Comparison of ENCODE assay signal across 8 cellular contexts in genomic region chr19:1171755-1172352, GRCh38. TPM values are rescaled to one million over a fixed set of nuclear protein-coding genes. Genes with fewer than 3 reads are reported as not detected.
DNase-seq lines count a peak whose midpoint lies in the region; ATAC-seq, FAIRE-seq and TF ChIP-seq lines count a peak whose summit lies in the region.

No MANE protein-coding gene starts in this region.

- ATAC-seq in HG02981 (IDR thresholded peaks at IDR 0.05; ENCODE audit: unreplicated experiment): no peak

- H2AFZ ChIP-seq in osteoblast (ENCODE audit: low read length): no peak overlapping the region

- no peak overlapping the region for H3K27ac ChIP-seq in CD8-positive, alpha-beta memory T cell (ENCODE audit: low read depth, low read length)
- H3K27ac ChIP-seq in ectodermal cell (ENCODE audit: insufficient read depth, low read depth, low read length, poor library complexity, severe bottlenecking) (no peak overlapping the region), osteoblast (ENCODE audit: low read depth, low read length) (peak overlapping the region; percentile 69)

- peaks cover 4% of the 10 kb centered on the region for H3K4me1 ChIP-seq in CD8-positive, alpha-beta memory T cell (ENCODE audit: insufficient read depth, low read length)
- H3K4me1 ChIP-seq in ectodermal cell (ENCODE audit: control insufficient read depth, insufficient read depth, low read length) (peaks cover 29% of the 10 kb centered on the region), osteoblast (ENCODE audit: insufficient read depth, low read length) (peaks cover 40% of the 10 kb centered on the region)

- POLR2A ChIA-PET in CD8-positive, alpha-beta memory T cell (lab: Charles Lee): interaction anchor here (0.5 kb wide), 1 partner anchor 15 kb away, joined by 3 read pairs; no protein-coding TSS in a partner anchor

- no peak for DNase-seq in CD8-positive, alpha-beta memory T cell
- DNase-seq in NCI-H69 (lab: John Stamatoyannopoulos, UW) (peak; percentile 81), osteoblast (ENCODE audit: insufficient read length, low spot score, missing footprints) (no peak), mesenteric fat pad (ENCODE audit: low spot score) (no peak), iPS-NIHi7 (ENCODE audit: extremely low spot score) (no peak), frontal cortex (ENCODE audit: low spot score in 2 of 2) (no peak)

- H3K36me3 Mint-ChIP-seq in CD8-positive, alpha-beta memory T cell: peaks cover 0 to 21% (median 0%) of the 10 kb centered on the region in 3 donors

- CTCF ChIA-PET in CD8-positive, alpha-beta memory T cell (lab: Charles Lee): no interaction called here

- peaks cover 31% of the 10 kb centered on the region for H4K20me1 ChIP-seq in osteoblast (ENCODE audit: insufficient read depth, low read length)

- no peaks in the 10 kb centered on the region for H3K27me3 Mint-ChIP-seq in CD8-positive, alpha-beta memory T cell

- H3K9me3 Mint-ChIP-seq in CD8-positive, alpha-beta memory T cell: no peaks in the 10 kb centered on the region

- TF ChIP-seq CTCF in osteoblast (IDR thresholded peaks at IDR 0.05; ENCODE audit: extremely low read depth, low read depth, low read length): no peak

- H3K4me3 Mint-ChIP-seq in CD8-positive, alpha-beta memory T cell: peak overlapping the region; percentile 78 to 94 (median 91)

- 53 to 55% methylated on average over 15 of the region's 15 CpGs for WGBS in ectodermal cell, 2 experiments

- peak overlapping the region; percentile 29 to 95 (median 82) for H3K27ac Mint-ChIP-seq in CD8-positive, alpha-beta memory T cell

- FAIRE-seq in frontal cortex (lab: Jason Lieb, UNC): no peak

- H3K36me3 ChIP-seq in CD8-positive, alpha-beta memory T cell (ENCODE audit: insufficient read depth, low read length): no peaks in the 10 kb centered on the region
- H3K36me3 ChIP-seq in ectodermal cell (ENCODE audit: control insufficient read depth, insufficient read depth, low read length): no peaks in the 10 kb centered on the region
- peaks cover under 1% of the 10 kb centered on the region for H3K36me3 ChIP-seq in osteoblast (ENCODE audit: insufficient read depth, low read length)

- no peaks in the 10 kb centered on the region for H3K27me3 ChIP-seq in CD8-positive, alpha-beta memory T cell (ENCODE audit: insufficient read depth, low read length, poor library complexity, severe bottlenecking)
- H3K27me3 ChIP-seq in ectodermal cell (ENCODE audit: control insufficient read depth, insufficient read depth, low read length, poor library complexity, severe bottlenecking): no peaks in the 10 kb centered on the region
- H3K27me3 ChIP-seq in osteoblast (ENCODE audit: insufficient read depth, low read length): no peaks in the 10 kb centered on the region

- peaks cover 69% of the 10 kb centered on the region for H3K79me2 ChIP-seq in osteoblast (ENCODE audit: insufficient read depth, low read length)

- H3K4me1 Mint-ChIP-seq in CD8-positive, alpha-beta memory T cell: peaks cover 27 to 42% (median 28%) of the 10 kb centered on the region in 3 donors

- H3K4me2 ChIP-seq in osteoblast (ENCODE audit: insufficient read depth, low read length): peak overlapping the region; percentile 92

- H3K4me3 ChIP-seq in CD8-positive, alpha-beta memory T cell (ENCODE audit: low read length): no peak overlapping the region
- peak overlapping the region; percentile 4 for H3K4me3 ChIP-seq in ectodermal cell (ENCODE audit: insufficient read depth, low read depth, low read length)
- H3K4me3 ChIP-seq in osteoblast (ENCODE audit: insufficient read depth, low read length): peak overlapping the region; percentile 92

- H3K9me3 ChIP-seq in CD8-positive, alpha-beta memory T cell (ENCODE audit: low read length): no peaks in the 10 kb centered on the region
- H3K9me3 ChIP-seq in ectodermal cell (ENCODE audit: control insufficient read depth, low read length) (no peaks in the 10 kb centered on the region), osteoblast (ENCODE audit: low read depth, low read length) (no peaks in the 10 kb centered on the region)

RNA-seq across cellular contexts. Expression of gene SBNO2, which starts 2.2 kb away (rescaled TPM):
- 10 to 100 TPM; 59.0 to 61.0 TPM for total RNA-seq in CD8-positive, alpha-beta memory T cell
- 4.3 TPM for polyA plus RNA-seq in CD8-positive, alpha-beta memory T cell
- polyA plus RNA-seq in ectodermal cell (2013, experiment 1 of 4): 21.0 TPM
- polyA plus RNA-seq in ectodermal cell (2013, experiment 2 of 4): 19.6 TPM
- polyA plus RNA-seq in ectodermal cell (2013, experiment 3 of 4): 14.0 TPM
- 16.5 TPM for polyA plus RNA-seq in ectodermal cell (2013, experiment 4 of 4)
- total RNA-seq in osteoblast: 58.0 and 69.1 TPM in 2 replicates
- total RNA-seq in mesenteric fat pad: 139 TPM
- 4.1 TPM for total RNA-seq in frontal cortex

RNA-seq across cellular contexts. Expression of gene STK11, which starts 33.7 kb away (rescaled TPM):
- total RNA-seq in CD8-positive, alpha-beta memory T cell: 10 to 100 TPM; 66.9 to 69.7 TPM
- 37.0 TPM for polyA plus RNA-seq in CD8-positive, alpha-beta memory T cell
- polyA plus RNA-seq in ectodermal cell (2013, experiment 1 of 4): 54.2 TPM
- 48.7 TPM for polyA plus RNA-seq in ectodermal cell (2013, experiment 2 of 4)
- 44.6 TPM for polyA plus RNA-seq in ectodermal cell (2013, experiment 3 of 4)
- 46.4 TPM for polyA plus RNA-seq in ectodermal cell (2013, experiment 4 of 4)
- 75.7 and 100 TPM in 2 replicates for total RNA-seq in osteoblast
- 60.8 TPM for total RNA-seq in mesenteric fat pad
- 45.7 TPM for total RNA-seq in frontal cortex

Comparison
In these comparisons a context has a peak if more than half of its experiments do, and no peak if none do; other contexts are left out.
1. RNA of gene SBNO2, which starts 2.2 kb away (total RNA-seq): 139 TPM in mesenteric fat pad (single experiment), 58.0 to 69.1 TPM in osteoblast and 59.0 to 61.0 TPM in CD8-positive, alpha-beta memory T cell; 4.1 TPM in frontal cortex (single experiment); every median in the first group is over 10 times any median in the second.